18 cellular contexts compared by ENCODE assay signal in genomic region chr11:72707032-72707431, GRCh38. TPM values are rescaled to one million over a fixed set of nuclear protein-coding genes. Genes with fewer than 3 reads are reported as not detected.
DNase-seq lines count a peak whose midpoint lies in the region; ATAC-seq and TF ChIP-seq lines count a peak whose summit lies in the region.
"Had no signal": no experiment of that assay in that cellular context is flagged by ENCODE, and none has a peak within 500 bp of the region (broad histone marks: within the 10 kb centered on the region; RNA-seq: fewer than 3 reads in every experiment).

No MANE protein-coding gene starts in this region.

- no peak overlapping the region for H4K91ac ChIP-seq in mesenchymal stem cell (ENCODE audit: low read length)

- no peak for ATAC-seq in GM23338
- no peak for ATAC-seq in central memory CD8-positive, alpha-beta T cell (replicated peaks; ENCODE audit: extremely low read depth, poor library complexity, severe bottlenecking)
- ATAC-seq in stimulated activated effector memory CD8-positive, alpha-beta T cell treated with anti-CD3 and anti-CD28 coated beads, Interleukin-12 subunit alpha, Interleukin-12 subunit beta, amount 100 ng/mL, for 72 hours: no peak
- ATAC-seq: Panc1 had no signal

- H3K27me3 ChIP-seq in GM23338 (ENCODE audit: insufficient read depth): no peaks in the 10 kb centered on the region
- no peaks in the 10 kb centered on the region for H3K27me3 ChIP-seq in mesenchymal stem cell (ENCODE audit: control insufficient read depth in 1 of 2, insufficient read depth in 1 of 2, low read length in 2 of 2)
- H3K27me3 ChIP-seq: BLaER1 had no signal

- no peak overlapping the region for H3K18ac ChIP-seq in mesenchymal stem cell (ENCODE audit: low read depth in 1 of 2, low read length in 2 of 2)

- H2BK120ac ChIP-seq in mesenchymal stem cell (ENCODE audit: low read depth, low read length): no peak overlapping the region

- no peak for TF ChIP-seq CTCF in GM23338 (conservative IDR thresholded peaks at IDR 0.05; ENCODE audit: low read depth in 2 of 2)
- TF ChIP-seq CTCF in mesothelial cell of epicardium (IDR thresholded peaks at IDR 0.05; ENCODE audit: unreplicated experiment): no peak

- H3K23ac ChIP-seq in mesenchymal stem cell (ENCODE audit: low read length in 2 of 2): no peak overlapping the region

- no peaks in the 10 kb centered on the region; the same call in 1 of the 2 replicates for H3K79me2 ChIP-seq in GM23338 (replicated peaks; ENCODE audit: insufficient read depth)

- H3K27ac ChIP-seq in GM23338 (ENCODE audit: low read depth) (no peak overlapping the region), mesenchymal stem cell (ENCODE audit: low read length, poor library complexity, severe bottlenecking) (no peak overlapping the region)
- H3K27ac ChIP-seq: BLaER1, KMS-11 had no signal

- H3K9me3 Mint-ChIP-seq in GM23338 (no peaks in the 10 kb centered on the region; the same call in 2 of the 3 replicates), mesothelial cell of epicardium (no peaks in the 10 kb centered on the region)
- H3K9me3 Mint-ChIP-seq in central memory CD8-positive, alpha-beta T cell: no peaks in the 10 kb centered on the region
- no peaks in the 10 kb centered on the region for H3K9me3 Mint-ChIP-seq in stimulated activated effector memory CD8-positive, alpha-beta T cell treated with anti-CD3 and anti-CD28 coated beads, Interleukin-12 subunit alpha, Interleukin-12 subunit beta, amount 100 ng/mL, for 72 hours
- H3K9me3 Mint-ChIP-seq: CD4-positive, alpha-beta memory T cell had no signal

- H3K36me3 ChIP-seq in GM23338 (ENCODE audit: insufficient read depth) (no peaks in the 10 kb centered on the region; the same call in 1 of the 2 replicates), mesenchymal stem cell (ENCODE audit: control insufficient read depth in 1 of 2, insufficient read depth in 2 of 2, low read depth in 1 of 2, low read length in 2 of 2) (peaks cover 76 to 87% of the 10 kb centered on the region in 2 experiments)

- no peak overlapping the region for H3K4ac ChIP-seq in mesenchymal stem cell (ENCODE audit: low read depth in 1 of 2, low read length in 2 of 2)

- peaks cover 14% of the 10 kb centered on the region for H4K20me1 ChIP-seq in GM23338 (replicated peaks; ENCODE audit: insufficient read depth)

- H4K8ac ChIP-seq in mesenchymal stem cell (ENCODE audit: low read length): no peak overlapping the region

- H2AFZ ChIP-seq in GM23338 (no peak overlapping the region), mesenchymal stem cell (ENCODE audit: low read depth, low read length) (no peak overlapping the region)

- in situ Hi-C loops in ACHN (cut with HindIII; ENCODE audit: low pct_ligation_motif_present, low pct_unique_long_range_greater_than_20kb, low sequenced_read_pairs): no loop called here

- WGBS in mesenchymal stem cell: 97% methylated on average over 9 of the region's 9 CpGs

- H2BK12ac ChIP-seq in mesenchymal stem cell (ENCODE audit: low read length in 2 of 2): no peak overlapping the region

- peaks cover 14% of the 10 kb centered on the region for H3K27me3 Mint-ChIP-seq in GM23338 (ENCODE audit: insufficient read depth, low read depth, poor library complexity)
- no peaks in the 10 kb centered on the region for H3K27me3 Mint-ChIP-seq in central memory CD8-positive, alpha-beta T cell
- no peaks in the 10 kb centered on the region for H3K27me3 Mint-ChIP-seq in mesothelial cell of epicardium (ENCODE audit: low read depth)
- H3K27me3 Mint-ChIP-seq: CD4-positive, alpha-beta memory T cell had no signal

- H3K14ac ChIP-seq in mesenchymal stem cell (ENCODE audit: low read length in 2 of 2): no peak overlapping the region

- no peak overlapping the region for H3K4me3 ChIP-seq in GM23338
- H3K4me3 ChIP-seq in mesenchymal stem cell (ENCODE audit: insufficient read depth in 1 of 2, low read depth in 1 of 2, low read length in 2 of 2): no peak overlapping the region
- H3K4me3 ChIP-seq: BLaER1 had no signal

- H3K9me3 ChIP-seq in mesenchymal stem cell (ENCODE audit: control insufficient read depth, low read length): no peaks in the 10 kb centered on the region
- H3K9me3 ChIP-seq: BLaER1 had no signal

- no peak for DNase-seq in GM23338 (ENCODE audit: low spot score)
- no peak for DNase-seq in central memory CD8-positive, alpha-beta T cell (ENCODE audit: low spot score in 2 of 2)
- DNase-seq in mesothelial cell of epicardium (ENCODE audit: low spot score in 2 of 2, unreplicated experiment in 2 of 2): no peak
- DNase-seq in stimulated activated effector memory CD8-positive, alpha-beta T cell treated with anti-CD3 and anti-CD28 coated beads, Interleukin-12 subunit alpha, Interleukin-12 subunit beta, amount 100 ng/mL, for 72 hours (ENCODE audit: low spot score in 2 of 2): no peak
- DNase-seq in ACHN: no peak
- DNase-seq in mesenchymal stem cell: no peak
- DNase-seq in AG08395 (ENCODE audit: low spot score): no peak
- DNase-seq: DMS153, H7, IMR-90, NCI-H1105, NCI-H146, NCI-H2029 treated with DMSO at 0.1 percent for 48 hours, NCI-H345 had no signal

- no peaks in the 10 kb centered on the region for H3K9me2 ChIP-seq in GM23338 (ENCODE audit: insufficient read depth)

- peaks cover 45% of the 10 kb centered on the region for H3K79me1 ChIP-seq in mesenchymal stem cell (replicated peaks; ENCODE audit: low read length, poor library complexity, severe bottlenecking)

- H3K4me2 ChIP-seq in GM23338: no peak overlapping the region; the same call in 1 of the 2 replicates
- no peak overlapping the region for H3K4me2 ChIP-seq in mesenchymal stem cell (ENCODE audit: low read length, poor library complexity, severe bottlenecking)
- H3K4me2 ChIP-seq: BLaER1, KMS-11 had no signal

- H2BK5ac ChIP-seq in mesenchymal stem cell (ENCODE audit: low read depth, low read length, poor library complexity, severe bottlenecking): no peak overlapping the region

- no peak overlapping the region for H2AK5ac ChIP-seq in mesenchymal stem cell (ENCODE audit: low read length, severe bottlenecking)

- no peak overlapping the region for H3K9ac ChIP-seq in mesenchymal stem cell (ENCODE audit: low read length)
- H3K9ac ChIP-seq: BLaER1, KMS-11 had no signal

- H2BK15ac ChIP-seq in mesenchymal stem cell (ENCODE audit: low read depth, poor library complexity, severe bottlenecking): no peak overlapping the region

- H3K36me3 Mint-ChIP-seq in GM23338 (ENCODE audit: low read depth): peaks cover 36% of the 10 kb centered on the region
- H3K36me3 Mint-ChIP-seq in central memory CD8-positive, alpha-beta T cell (ENCODE audit: insufficient read depth): peaks cover 38% of the 10 kb centered on the region
- H3K36me3 Mint-ChIP-seq in mesothelial cell of epicardium: peaks cover 25% of the 10 kb centered on the region
- peaks cover 86% of the 10 kb centered on the region for H3K36me3 Mint-ChIP-seq in stimulated activated effector memory CD8-positive, alpha-beta T cell treated with anti-CD3 and anti-CD28 coated beads, Interleukin-12 subunit alpha, Interleukin-12 subunit beta, amount 100 ng/mL, for 72 hours

- H3K4me1 Mint-ChIP-seq in GM23338: peaks cover 43% of the 10 kb centered on the region
- H3K4me1 Mint-ChIP-seq in central memory CD8-positive, alpha-beta T cell: peaks cover 41% of the 10 kb centered on the region
- H3K4me1 Mint-ChIP-seq in mesothelial cell of epicardium: peaks cover 33% of the 10 kb centered on the region
- peaks cover 28% of the 10 kb centered on the region for H3K4me1 Mint-ChIP-seq in stimulated activated effector memory CD8-positive, alpha-beta T cell treated with anti-CD3 and anti-CD28 coated beads, Interleukin-12 subunit alpha, Interleukin-12 subunit beta, amount 100 ng/mL, for 72 hours

- H3K4me3 Mint-ChIP-seq in GM23338 (no peak overlapping the region), mesothelial cell of epicardium (no peak overlapping the region)
- no peak overlapping the region for H3K4me3 Mint-ChIP-seq in central memory CD8-positive, alpha-beta T cell
- no peak overlapping the region for H3K4me3 Mint-ChIP-seq in stimulated activated effector memory CD8-positive, alpha-beta T cell treated with anti-CD3 and anti-CD28 coated beads, Interleukin-12 subunit alpha, Interleukin-12 subunit beta, amount 100 ng/mL, for 72 hours
- H3K4me3 Mint-ChIP-seq: CD4-positive, alpha-beta memory T cell had no signal

- peak overlapping the region; percentile 42; the same call in 1 of the 2 replicates for H3K27ac Mint-ChIP-seq in GM23338
- H3K27ac Mint-ChIP-seq in central memory CD8-positive, alpha-beta T cell (ENCODE audit: low read depth): peak overlapping the region; percentile 75
- H3K27ac Mint-ChIP-seq in mesothelial cell of epicardium: peak overlapping the region; percentile 51
- peak overlapping the region; percentile 89 for H3K27ac Mint-ChIP-seq in stimulated activated effector memory CD8-positive, alpha-beta T cell treated with anti-CD3 and anti-CD28 coated beads, Interleukin-12 subunit alpha, Interleukin-12 subunit beta, amount 100 ng/mL, for 72 hours

- 0 out of 2 replicates have a peak, but pooled peaks cover 3% of the 10 kb centered on the region for H3F3A ChIP-seq in GM23338 (replicated peaks; ENCODE audit: low read depth)

- H3K4me1 ChIP-seq in GM23338 (ENCODE audit: insufficient read depth) (peaks cover 25% of the 10 kb centered on the region), mesenchymal stem cell (ENCODE audit: control insufficient read depth, insufficient read depth, low read depth, low read length) (peaks cover 48% of the 10 kb centered on the region)

TF ChIP-seq in GM23338, 12 proteins besides CTCF, POLR2A, EP300 and RAD21:
- no peak for TF ChIP-seq ETS1 (IDR thresholded peaks at IDR 0.05)
- no peak for TF ChIP-seq ZNF331 (CRISPR knock-in tag; IDR thresholded peaks at IDR 0.05; ENCODE audit: low read depth)
- no peak for TF ChIP-seq ZNF114 (CRISPR knock-in tag; IDR thresholded peaks at IDR 0.05)
- TF ChIP-seq STAT1 (IDR thresholded peaks at IDR 0.05; ENCODE audit: unreplicated experiment): no peak

RNA-seq across cellular contexts. Expression of gene PDE2A, which starts 32.8 kb away (rescaled TPM):
- 8.2 and 16.2 TPM in 2 replicates for total RNA-seq in GM23338 (2014; rRNA removed; shearing (Covaris generic))
- polyA plus RNA-seq in GM23338 (2016; fragmentation: Nextera tagmentation; extraction: Ambion mirVana): 4.1 and 4.3 TPM in 2 replicates
- total RNA-seq in mesothelial cell of epicardium: 0.63 to 1.4 TPM (median 1.1 TPM) in 3 replicates
- 0.61 TPM for polyA plus RNA-seq in mesenchymal stem cell (2013, experiment 1 of 2)
- polyA plus RNA-seq in mesenchymal stem cell (2013, experiment 2 of 2): 0.56 TPM
- total RNA-seq: IMR-90 had no signal

RNA-seq across cellular contexts. Expression of gene ARAP1, which starts 45.2 kb away (rescaled TPM):
- total RNA-seq in GM23338 (2014; rRNA removed; shearing (Covaris generic)): 110 and 116 TPM in 2 replicates
- polyA plus RNA-seq in GM23338 (2016; fragmentation: Nextera tagmentation; extraction: Ambion mirVana): 21.4 and 24.5 TPM in 2 replicates
- total RNA-seq in mesothelial cell of epicardium: 154 to 163 TPM (median 155 TPM) in 3 replicates
- 26.6 TPM for polyA plus RNA-seq in mesenchymal stem cell (2013, experiment 1 of 2)
- 23.6 TPM for polyA plus RNA-seq in mesenchymal stem cell (2013, experiment 2 of 2)
